In genomic region chr7:128003787-128004186, GRCh38 we compare ENCODE assay signal across 17 cellular contexts. TPM values are rescaled to one million over a fixed set of nuclear protein-coding genes. Genes with fewer than 3 reads are reported as not detected.
A peak's percentile ranks its signal among the peaks of the same experiment; 100 is the strongest.
DNase-seq lines count a peak whose midpoint lies in the region; ATAC-seq and TF ChIP-seq lines count a peak whose summit lies in the region.
"Had no signal": no experiment of that assay in that cellular context is flagged by ENCODE, and none has a peak within 500 bp of the region (broad histone marks: within the 10 kb centered on the region; RNA-seq: fewer than 3 reads in every experiment).

No MANE protein-coding gene starts in this region.

- no peaks in the 10 kb centered on the region for H3K36me3 ChIP-seq in A673 (ENCODE audit: insufficient read depth, low read length, poor library complexity, severe bottlenecking)

- H3K36me3 Mint-ChIP-seq in activated T-cell treated with anti-CD3 and anti-CD28 coated beads, Interleukin-2, amount 50 U/mL, for 24 hours (ENCODE audit: low read depth), result peaks cover 81% of the 10 kb centered on the region
- H3K36me3 Mint-ChIP-seq in dendritic cell treated with granulocyte-macrophage colony-stimulating factor and Interleukin-4, amounts not matched to agents 40 ng/mL and 50 ng/mL, for 4 days (ENCODE audit: low read depth), result peaks cover 37% of the 10 kb centered on the region

- TF ChIP-seq CTCF in A673 (conservative IDR thresholded peaks at IDR 0.05; ENCODE audit: low read depth, low read length), result no peak

- no peak overlapping the region for H3K4me3 ChIP-seq in A673 (ENCODE audit: low read depth, low read length, poor library complexity, severe bottlenecking)
- H3K4me3 ChIP-seq: GM23338, SK-N-MC, testis had no signal

- BruUV-seq in A673 (replicated peaks; lab: Mats Ljungman, UMichigan), result no TSS peak

- no peak for DNase-seq in activated T-cell treated with anti-CD3 and anti-CD28 coated beads, Interleukin-2, amount 50 U/mL, for 24 hours
- DNase-seq in activated T-cell treated with anti-CD3 and anti-CD28 coated beads, Interleukin-2, amount 50 U/mL, for 1 hour, result no peak
- peak; percentile 73 for DNase-seq in RPMI8226
- DNase-seq in sciatic nerve (ENCODE audit: low spot score), result no peak
- no peak for DNase-seq in A673 (ENCODE audit: low spot score)
- DNase-seq: activated naive CD4-positive, alpha-beta T cell; brain microvascular endothelial cell; effector memory CD4-positive, alpha-beta T cell; NCI-H1092; testis had no signal

- H3K4me3 Mint-ChIP-seq in activated T-cell treated with anti-CD3 and anti-CD28 coated beads, Interleukin-2, amount 50 U/mL, for 24 hours, result no peak overlapping the region
- peak overlapping the region; percentile 4 for H3K4me3 Mint-ChIP-seq in dendritic cell treated with granulocyte-macrophage colony-stimulating factor and Interleukin-4, amounts not matched to agents 40 ng/mL and 50 ng/mL, for 4 days
- H3K4me3 Mint-ChIP-seq: GM23338, nephron had no signal

- POLR2A ChIA-PET in A673 (lab: Charles Lee; ENCODE audit: low non-redundant PET), result no interaction called here

- CTCF ChIA-PET in A673 (lab: Charles Lee), result no interaction called here

- intact Hi-C loops in dendritic cell treated with granulocyte-macrophage colony-stimulating factor and Interleukin-4, amounts not matched to agents 40 ng/mL and 50 ng/mL, for 4 days (cut with micrococcal nuclease), result no loop called here
- intact Hi-C loops in sciatic nerve (cut with DNase I), result no loop called here
- intact Hi-C loops in A673 (cut with micrococcal nuclease; ENCODE audit: unreplicated experiment), result no loop called here

- H3K27ac ChIP-seq in A673 (ENCODE audit: low read depth, low read length, poor library complexity, severe bottlenecking), result no peak overlapping the region
- H3K27ac ChIP-seq: brain microvascular endothelial cell, SK-N-MC, testis had no signal

- peak; percentile 48 for ATAC-seq in sciatic nerve
- ATAC-seq in HG03469 (IDR thresholded peaks at IDR 0.05; ENCODE audit: unreplicated experiment), result no peak
- no peak for ATAC-seq in HG03097 (IDR thresholded peaks at IDR 0.05; ENCODE audit: low FRiP score, unreplicated experiment)
- ATAC-seq: GM23338 had no signal

- H3K27ac Mint-ChIP-seq in activated T-cell treated with anti-CD3 and anti-CD28 coated beads, Interleukin-2, amount 50 U/mL, for 24 hours, result peak overlapping the region; percentile 22
- H3K27ac Mint-ChIP-seq in dendritic cell treated with granulocyte-macrophage colony-stimulating factor and Interleukin-4, amounts not matched to agents 40 ng/mL and 50 ng/mL, for 4 days, result peak overlapping the region; percentile 45
- H3K27ac Mint-ChIP-seq: GM23338 had no signal

- H3K4me1 Mint-ChIP-seq in activated T-cell treated with anti-CD3 and anti-CD28 coated beads, Interleukin-2, amount 50 U/mL, for 24 hours (ENCODE audit: low read depth), result peaks cover 25% of the 10 kb centered on the region
- peaks cover 59% of the 10 kb centered on the region for H3K4me1 Mint-ChIP-seq in dendritic cell treated with granulocyte-macrophage colony-stimulating factor and Interleukin-4, amounts not matched to agents 40 ng/mL and 50 ng/mL, for 4 days (ENCODE audit: low read depth)

- H3K9me3 ChIP-seq in A673 (ENCODE audit: low read depth, low read length, poor library complexity, severe bottlenecking), result no peaks in the 10 kb centered on the region
- H3K9me3 ChIP-seq: testis had no signal

- no peaks in the 10 kb centered on the region for H3K4me1 ChIP-seq in A673 (ENCODE audit: insufficient read depth, low read length, poor library complexity, severe bottlenecking)

- H3K9me3 Mint-ChIP-seq in activated T-cell treated with anti-CD3 and anti-CD28 coated beads, Interleukin-2, amount 50 U/mL, for 24 hours, result no peaks in the 10 kb centered on the region
- H3K9me3 Mint-ChIP-seq in dendritic cell treated with granulocyte-macrophage colony-stimulating factor and Interleukin-4, amounts not matched to agents 40 ng/mL and 50 ng/mL, for 4 days, result no peaks in the 10 kb centered on the region
- H3K9me3 Mint-ChIP-seq: GM23338, nephron had no signal

- no peaks in the 10 kb centered on the region for H3K27me3 Mint-ChIP-seq in activated T-cell treated with anti-CD3 and anti-CD28 coated beads, Interleukin-2, amount 50 U/mL, for 24 hours
- no peaks in the 10 kb centered on the region for H3K27me3 Mint-ChIP-seq in dendritic cell treated with granulocyte-macrophage colony-stimulating factor and Interleukin-4, amounts not matched to agents 40 ng/mL and 50 ng/mL, for 4 days

- H3K27me3 ChIP-seq in A673 (replicated peaks; ENCODE audit: insufficient read depth, low read depth, low read length, poor library complexity), result no peaks in the 10 kb centered on the region
- H3K27me3 ChIP-seq: brain microvascular endothelial cell, testis had no signal

RNA-seq across cellular contexts. Expression of gene LRRC4, which starts 27.4 kb away (rescaled TPM):
- total RNA-seq in sciatic nerve, result 14.7 TPM
- 10.6 and 16.1 TPM in 2 replicates for total RNA-seq in A673 (2021)
- total RNA-seq: HT1080 had no signal
